ENCODE assay signal across 1 cellular context in the genomic region with DNA sequence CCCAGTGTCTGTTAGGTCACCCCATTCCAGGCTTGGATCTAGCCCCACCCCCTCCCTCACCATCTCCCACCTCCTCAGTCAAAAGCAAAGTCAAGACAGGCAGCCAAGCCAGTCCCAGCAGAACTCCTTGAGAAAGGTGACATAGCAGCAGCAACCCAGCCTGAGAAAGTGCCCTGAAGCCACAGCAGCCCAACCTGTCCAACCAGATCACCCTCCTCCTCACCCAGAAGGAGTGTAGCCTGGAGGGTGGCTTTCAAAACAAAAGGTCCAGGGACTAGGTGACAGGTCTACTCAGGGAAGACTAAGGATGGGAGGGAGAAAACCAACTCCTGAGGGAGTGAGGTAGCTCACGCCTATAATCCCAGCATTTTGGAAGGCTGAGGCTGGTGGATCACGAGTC.
TF ChIP-seq lines count a peak whose summit lies in the region.

No MANE protein-coding gene starts in this region.

TF ChIP-seq in H1, 55 proteins besides CTCF, POLR2A, EP300 and RAD21:
- no peak for TF ChIP-seq EZH2 (IDR thresholded peaks at IDR 0.05; ENCODE audit: low read depth, low read length, severe bottlenecking)
- TF ChIP-seq SAP30 (IDR thresholded peaks at IDR 0.05; ENCODE audit: insufficient read depth, insufficient replicate concordance, low read length): no peak
- TF ChIP-seq CHD2 (IDR thresholded peaks at IDR 0.05; ENCODE audit: low read length): no peak
- TF ChIP-seq TBP (IDR thresholded peaks at IDR 0.05; ENCODE audit: low read depth, low read length): no peak
- no peak for TF ChIP-seq FOSL1 (IDR thresholded peaks at IDR 0.05; ENCODE audit: insufficient read depth, low read depth, low read length)
- TF ChIP-seq BACH1 (IDR thresholded peaks at IDR 0.05; ENCODE audit: low read length): no peak
- no peak for TF ChIP-seq POLR2AphosphoS5 (IDR thresholded peaks at IDR 0.05; ENCODE audit: low read depth, low read length)
- no peak for TF ChIP-seq BCL11A (IDR thresholded peaks at IDR 0.05; ENCODE audit: low read depth in 2 of 2, low read length in 2 of 2)
- TF ChIP-seq RXRA (IDR thresholded peaks at IDR 0.05; ENCODE audit: insufficient read depth, low read depth, low read length): no peak
- TF ChIP-seq SIRT6 (IDR thresholded peaks at IDR 0.05; ENCODE audit: low read length): no peak
